ENCODE assay signal across 31 cellular contexts in genomic region chr6:34772940-34773339, GRCh38.
"Had no signal": no experiment of that assay in that cellular context is flagged by ENCODE, and none has a peak within 500 bp of the region (broad histone marks: within the 10 kb centered on the region; RNA-seq: fewer than 3 reads in every experiment).

No MANE protein-coding gene starts in this region.

- DNase-seq: activated B cell treated with CpG ODN at 0.5 μM for 24 hours; activated CD4-positive, alpha-beta memory T cell treated with anti-CD3 and anti-CD28 coated beads, Interleukin-2, amount 10 ng/mL, durations not matched to agents 7 days and 5 days; activated CD4-positive, alpha-beta T cell treated with anti-CD3 and anti-CD28 coated beads for 4 hours; activated CD4-positive, CD25-positive, alpha-beta regulatory T cell treated with anti-CD3 and anti-CD28 coated beads, Interleukin-2, amount 50 U/mL, for 72 hours; activated CD8-positive, alpha-beta memory T cell treated with anti-CD3 and anti-CD28 coated beads for 24 hours; activated CD8-positive, alpha-beta memory T cell treated with anti-CD3 and anti-CD28 coated beads, Interleukin-2, amount 10 ng/mL, durations not matched to agents 7 days and 5 days; activated CD8-positive, alpha-beta memory T cell treated with anti-CD3 and anti-CD28 coated beads, Interleukin-2, amount 50 U/mL, for 48 hours; activated effector memory CD4-positive, alpha-beta T cell treated with Interleukin-2 at 50 U/mL for 16 hours; activated naive CD4-positive, alpha-beta T cell treated with anti-CD3 and anti-CD28 coated beads, Interleukin-2, amount 10 ng/mL, durations not matched to agents 7 days and 5 days; activated naive CD8-positive, alpha-beta T cell treated with anti-CD3 and anti-CD28 coated beads, Interleukin-2, amount 50 U/mL, for 24 hours; activated T-cell treated with anti-CD3 and anti-CD28 coated beads, Interleukin-2, amount 50 U/mL, for 48 hours; amniotic stem cell; aorta; brain microvascular endothelial cell; Kasumi-1; KG1; MG63; NCI-H1092; NCI-H1436 treated with DMSO at 0.1 percent for 48 hours; NCI-H1694 treated with DMSO at 0.1 percent for 48 hours; NCI-H2029; NCI-H345; NCI-H524 treated with DMSO at 0.1 percent for 48 hours; SIG-M5; T-cell; T-helper 2 cell; T-helper 9 cell had no signal

- H3K27me3 ChIP-seq: brain microvascular endothelial cell, MG63 had no signal

- H3K27ac Mint-ChIP-seq: activated B cell treated with CpG ODN at 0.5 μM for 24 hours; activated CD4-positive, alpha-beta memory T cell treated with anti-CD3 and anti-CD28 coated beads, Interleukin-2, amount 10 ng/mL, durations not matched to agents 7 days and 5 days; activated CD8-positive, alpha-beta memory T cell treated with anti-CD3 and anti-CD28 coated beads, Interleukin-2, amount 10 ng/mL, durations not matched to agents 7 days and 5 days; activated naive CD4-positive, alpha-beta T cell treated with anti-CD3 and anti-CD28 coated beads, Interleukin-2, amount 10 ng/mL, durations not matched to agents 7 days and 5 days; activated naive CD8-positive, alpha-beta T cell; activated naive CD8-positive, alpha-beta T cell treated with anti-CD3 and anti-CD28 coated beads, Interleukin-2, amount 50 U/mL, for 24 hours; T-cell had no signal

- H3K4me1 Mint-ChIP-seq: activated B cell treated with CpG ODN at 0.5 μM for 24 hours had no signal

- H3K4me3 Mint-ChIP-seq: activated B cell treated with CpG ODN at 0.5 μM for 24 hours; activated CD4-positive, alpha-beta memory T cell treated with anti-CD3 and anti-CD28 coated beads, Interleukin-2, amount 10 ng/mL, durations not matched to agents 7 days and 5 days; activated CD8-positive, alpha-beta memory T cell treated with anti-CD3 and anti-CD28 coated beads, Interleukin-2, amount 10 ng/mL, durations not matched to agents 7 days and 5 days; activated naive CD4-positive, alpha-beta T cell treated with anti-CD3 and anti-CD28 coated beads, Interleukin-2, amount 10 ng/mL, durations not matched to agents 7 days and 5 days; activated naive CD8-positive, alpha-beta T cell; activated naive CD8-positive, alpha-beta T cell treated with anti-CD3 and anti-CD28 coated beads, Interleukin-2, amount 50 U/mL, for 24 hours; T-cell had no signal

- ATAC-seq: activated CD8-positive, alpha-beta memory T cell treated with anti-CD3 and anti-CD28 coated beads, Interleukin-2, amount 10 ng/mL, durations not matched to agents 7 days and 5 days; activated naive CD8-positive, alpha-beta T cell treated with anti-CD3 and anti-CD28 coated beads, Interleukin-2, amount 50 U/mL, for 24 hours; Panc1; SK-N-SH treated with all-trans-retinoic acid at 6 μM for 48 hours; T-cell had no signal

- H3K9me3 Mint-ChIP-seq: activated B cell treated with CpG ODN at 0.5 μM for 24 hours; activated CD4-positive, alpha-beta memory T cell treated with anti-CD3 and anti-CD28 coated beads, Interleukin-2, amount 10 ng/mL, durations not matched to agents 7 days and 5 days; activated naive CD4-positive, alpha-beta T cell treated with anti-CD3 and anti-CD28 coated beads, Interleukin-2, amount 10 ng/mL, durations not matched to agents 7 days and 5 days; activated naive CD8-positive, alpha-beta T cell treated with anti-CD3 and anti-CD28 coated beads, Interleukin-2, amount 50 U/mL, for 24 hours; T-cell had no signal

- H3K9me3 ChIP-seq: MG63 had no signal

- H3K27ac ChIP-seq: brain microvascular endothelial cell, VCaP had no signal

- H3K4me3 ChIP-seq: MG63 had no signal

- H3K27me3 Mint-ChIP-seq: activated B cell treated with CpG ODN at 0.5 μM for 24 hours; activated CD4-positive, alpha-beta memory T cell treated with anti-CD3 and anti-CD28 coated beads, Interleukin-2, amount 10 ng/mL, durations not matched to agents 7 days and 5 days; activated CD8-positive, alpha-beta memory T cell treated with anti-CD3 and anti-CD28 coated beads, Interleukin-2, amount 10 ng/mL, durations not matched to agents 7 days and 5 days; activated naive CD4-positive, alpha-beta T cell treated with anti-CD3 and anti-CD28 coated beads, Interleukin-2, amount 10 ng/mL, durations not matched to agents 7 days and 5 days; activated naive CD8-positive, alpha-beta T cell; activated naive CD8-positive, alpha-beta T cell treated with anti-CD3 and anti-CD28 coated beads, Interleukin-2, amount 50 U/mL, for 24 hours; T-cell had no signal
